ENCODE assay signal across 1 cellular context in genomic region chr6:166998256-166999144, GRCh38.
TF ChIP-seq lines count a peak whose summit lies in the region.

No MANE protein-coding gene starts in this region.

TF ChIP-seq in K562, 482 proteins besides CTCF, POLR2A, EP300 and RAD21 (continued from another document and continues in another):
- TF ChIP-seq TFAP4 (CRISPR knock-in tag; IDR thresholded peaks at IDR 0.05; ENCODE audit: borderline replicate concordance), result no peak
- no peak for TF ChIP-seq THRAP3 (IDR thresholded peaks at IDR 0.05; ENCODE audit: borderline replicate concordance)
- TF ChIP-seq RBM14 (IDR thresholded peaks at IDR 0.05; ENCODE audit: borderline replicate concordance, insufficient read depth, low read depth, low read length), result 0 out of 2 replicates have a peak, but pooled peaks have one; percentile 48
- 0 out of 2 replicates have a peak, but pooled peaks have one; percentile 3 for TF ChIP-seq ZNF609 (CRISPR knock-in tag; IDR thresholded peaks at IDR 0.05; ENCODE audit: borderline replicate concordance)
- TF ChIP-seq MAZ (CRISPR knock-in tag; conservative IDR thresholded peaks at IDR 0.05 in 1 of 2, IDR thresholded peaks at IDR 0.05 in 1 of 2), result peak; percentile 13 to 44; a peak in 1 of 4 replicates
- no peak for TF ChIP-seq ID3 (CRISPR knock-in tag; IDR thresholded peaks at IDR 0.05)
- TF ChIP-seq ID3 (tag; IDR thresholded peaks at IDR 0.05), result peak; percentile 48; the same call in 1 of the 2 replicates
- peak; percentile 43 for TF ChIP-seq CCNT2 (IDR thresholded peaks at IDR 0.05; ENCODE audit: borderline replicate concordance, extremely low read depth, insufficient read length, low read depth, low read length)
- TF ChIP-seq ZNF121 (CRISPR knock-in tag; conservative IDR thresholded peaks at IDR 0.05), result 0 out of 2 replicates have a peak, but pooled peaks have one; percentile 9
- TF ChIP-seq ZBTB40 (IDR thresholded peaks at IDR 0.05), result 0 out of 2 replicates have a peak, but pooled peaks have one; percentile 57
- TF ChIP-seq ZBTB40 (CRISPR knock-in tag; IDR thresholded peaks at IDR 0.05), result no peak
- TF ChIP-seq ELK1 (CRISPR knock-in tag; IDR thresholded peaks at IDR 0.05), result peak; percentile 60; the same call in 1 of the 2 replicates
- TF ChIP-seq BACH1 (tag; IDR thresholded peaks at IDR 0.05), result no peak
- peak; percentile 59; the same call in 1 of the 2 replicates for TF ChIP-seq BHLHE40 (IDR thresholded peaks at IDR 0.05; ENCODE audit: low read length)
- TF ChIP-seq TBP (optimal IDR thresholded peaks at IDR 0.05; ENCODE audit: low read depth, low read length), result peak; percentile 53
- TF ChIP-seq DDX20 (tag; IDR thresholded peaks at IDR 0.05; ENCODE audit: low read depth), result no peak
- peak; percentile 17 for TF ChIP-seq TGIF2 (CRISPR knock-in tag; IDR thresholded peaks at IDR 0.05)
- TF ChIP-seq NKRF (IDR thresholded peaks at IDR 0.05; ENCODE audit: borderline replicate concordance), result peak; percentile 89; the same call in 1 of the 2 replicates
- TF ChIP-seq CBFA2T3 (IDR thresholded peaks at IDR 0.05), result no peak
- 0 out of 2 replicates have a peak, but pooled peaks have one; percentile 12 for TF ChIP-seq BCOR (IDR thresholded peaks at IDR 0.05)
- TF ChIP-seq TCF3 (CRISPR knock-in tag; IDR thresholded peaks at IDR 0.05), result no peak
- no peak for TF ChIP-seq ZBTB34 (CRISPR knock-in tag; IDR thresholded peaks at IDR 0.05)
- no peak for TF ChIP-seq JUN (IDR thresholded peaks at IDR 0.05; ENCODE audit: borderline replicate concordance, low read depth, low read length)
- peak; percentile 38; the same call in 1 of the 2 replicates for TF ChIP-seq JUN (CRISPR knock-in tag; IDR thresholded peaks at IDR 0.05; ENCODE audit: borderline replicate concordance)
- TF ChIP-seq BRCA1 (IDR thresholded peaks at IDR 0.05), result no peak
- 0 out of 2 replicates have a peak, but pooled peaks have one; percentile 38 for TF ChIP-seq BRCA1 (CRISPR knock-in tag; IDR thresholded peaks at IDR 0.05)
- TF ChIP-seq ARID2 (IDR thresholded peaks at IDR 0.05), result 0 out of 2 replicates have a peak, but pooled peaks have one; percentile 45
- peak; percentile 98 for TF ChIP-seq E2F4 (CRISPR knock-in tag; IDR thresholded peaks at IDR 0.05; ENCODE audit: low read depth)
- no peak for TF ChIP-seq ZNF12 (CRISPR knock-in tag; IDR thresholded peaks at IDR 0.05)
- TF ChIP-seq CHAMP1 (IDR thresholded peaks at IDR 0.05), result no peak
